ENCODE assay signal across 1 cellular context in genomic region chr2:27494284-27494943, GRCh38.
TF ChIP-seq lines count a peak whose summit lies in the region.

No MANE protein-coding gene starts in this region.

TF ChIP-seq in GM23338, 12 proteins besides CTCF, POLR2A, EP300 and RAD21:
- TF ChIP-seq, protein P1, sequence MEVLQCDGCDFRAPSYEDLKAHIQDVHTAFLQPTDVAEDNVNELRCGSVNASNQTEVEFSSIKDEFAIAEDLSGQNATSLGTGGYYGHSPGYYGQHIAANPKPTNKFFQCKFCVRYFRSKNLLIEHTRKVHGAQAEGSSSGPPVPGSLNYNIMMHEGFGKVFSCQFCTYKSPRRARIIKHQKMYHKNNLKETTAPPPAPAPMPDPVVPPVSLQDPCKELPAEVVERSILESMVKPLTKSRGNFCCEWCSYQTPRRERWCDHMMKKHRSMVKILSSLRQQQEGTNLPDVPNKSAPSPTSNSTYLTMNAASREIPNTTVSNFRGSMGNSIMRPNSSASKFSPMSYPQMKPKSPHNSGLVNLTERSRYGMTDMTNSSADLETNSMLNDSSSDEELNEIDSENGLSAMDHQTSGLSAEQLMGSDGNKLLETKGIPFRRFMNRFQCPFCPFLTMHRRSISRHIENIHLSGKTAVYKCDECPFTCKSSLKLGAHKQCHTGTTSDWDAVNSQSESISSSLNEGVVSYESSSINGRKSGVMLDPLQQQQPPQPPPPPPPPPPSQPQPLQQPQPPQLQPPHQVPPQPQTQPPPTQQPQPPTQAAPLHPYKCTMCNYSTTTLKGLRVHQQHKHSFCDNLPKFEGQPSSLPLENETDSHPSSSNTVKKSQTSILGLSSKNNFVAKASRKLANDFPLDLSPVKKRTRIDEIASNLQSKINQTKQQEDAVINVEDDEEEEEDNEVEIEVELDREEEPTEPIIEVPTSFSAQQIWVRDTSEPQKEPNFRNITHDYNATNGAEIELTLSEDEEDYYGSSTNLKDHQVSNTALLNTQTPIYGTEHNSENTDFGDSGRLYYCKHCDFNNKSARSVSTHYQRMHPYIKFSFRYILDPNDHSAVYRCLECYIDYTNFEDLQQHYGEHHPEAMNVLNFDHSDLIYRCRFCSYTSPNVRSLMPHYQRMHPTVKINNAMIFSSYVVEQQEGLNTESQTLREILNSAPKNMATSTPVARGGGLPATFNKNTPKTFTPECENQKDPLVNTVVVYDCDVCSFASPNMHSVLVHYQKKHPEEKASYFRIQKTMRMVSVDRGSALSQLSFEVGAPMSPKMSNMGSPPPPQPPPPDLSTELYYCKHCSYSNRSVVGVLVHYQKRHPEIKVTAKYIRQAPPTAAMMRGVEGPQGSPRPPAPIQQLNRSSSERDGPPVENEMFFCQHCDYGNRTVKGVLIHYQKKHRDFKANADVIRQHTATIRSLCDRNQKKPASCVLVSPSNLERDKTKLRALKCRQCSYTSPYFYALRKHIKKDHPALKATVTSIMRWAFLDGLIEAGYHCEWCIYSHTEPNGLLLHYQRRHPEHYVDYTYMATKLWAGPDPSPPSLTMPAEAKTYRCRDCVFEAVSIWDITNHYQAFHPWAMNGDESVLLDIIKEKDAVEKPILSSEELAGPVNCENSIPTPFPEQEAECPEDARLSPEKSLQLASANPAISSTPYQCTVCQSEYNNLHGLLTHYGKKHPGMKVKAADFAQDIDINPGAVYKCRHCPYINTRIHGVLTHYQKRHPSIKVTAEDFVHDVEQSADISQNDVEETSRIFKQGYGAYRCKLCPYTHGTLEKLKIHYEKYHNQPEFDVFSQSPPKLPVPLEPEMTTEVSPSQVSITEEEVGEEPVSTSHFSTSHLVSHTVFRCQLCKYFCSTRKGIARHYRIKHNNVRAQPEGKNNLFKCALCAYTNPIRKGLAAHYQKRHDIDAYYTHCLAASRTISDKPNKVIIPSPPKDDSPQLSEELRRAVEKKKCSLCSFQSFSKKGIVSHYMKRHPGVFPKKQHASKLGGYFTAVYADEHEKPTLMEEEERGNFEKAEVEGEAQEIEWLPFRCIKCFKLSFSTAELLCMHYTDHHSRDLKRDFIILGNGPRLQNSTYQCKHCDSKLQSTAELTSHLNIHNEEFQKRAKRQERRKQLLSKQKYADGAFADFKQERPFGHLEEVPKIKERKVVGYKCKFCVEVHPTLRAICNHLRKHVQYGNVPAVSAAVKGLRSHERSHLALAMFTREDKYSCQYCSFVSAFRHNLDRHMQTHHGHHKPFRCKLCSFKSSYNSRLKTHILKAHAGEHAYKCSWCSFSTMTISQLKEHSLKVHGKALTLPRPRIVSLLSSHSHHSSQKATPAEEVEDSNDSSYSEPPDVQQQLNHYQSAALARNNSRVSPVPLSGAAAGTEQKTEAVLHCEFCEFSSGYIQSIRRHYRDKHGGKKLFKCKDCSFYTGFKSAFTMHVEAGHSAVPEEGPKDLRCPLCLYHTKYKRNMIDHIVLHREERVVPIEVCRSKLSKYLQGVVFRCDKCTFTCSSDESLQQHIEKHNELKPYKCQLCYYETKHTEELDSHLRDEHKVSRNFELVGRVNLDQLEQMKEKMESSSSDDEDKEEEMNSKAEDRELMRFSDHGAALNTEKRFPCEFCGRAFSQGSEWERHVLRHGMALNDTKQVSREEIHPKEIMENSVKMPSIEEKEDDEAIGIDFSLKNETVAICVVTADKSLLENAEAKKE (CRISPR knock-in tag; IDR thresholded peaks at IDR 0.05), result no peak
- TF ChIP-seq POLR2AphosphoS5 (IDR thresholded peaks at IDR 0.05; ENCODE audit: low read depth), result no peak
- TF ChIP-seq EZH2phosphoT487 (IDR thresholded peaks at IDR 0.05; ENCODE audit: unreplicated experiment), result no peak
- no peak for TF ChIP-seq STAT1 (IDR thresholded peaks at IDR 0.05; ENCODE audit: unreplicated experiment)
- no peak for TF ChIP-seq ETS1 (IDR thresholded peaks at IDR 0.05)
- no peak for TF ChIP-seq ZNF331 (CRISPR knock-in tag; IDR thresholded peaks at IDR 0.05; ENCODE audit: low read depth)
- TF ChIP-seq JUNB (IDR thresholded peaks at IDR 0.05; ENCODE audit: unreplicated experiment), result no peak
- no peak for TF ChIP-seq EZH2 (IDR thresholded peaks at IDR 0.05; ENCODE audit: low read depth, unreplicated experiment)
- TF ChIP-seq NANOG (IDR thresholded peaks at IDR 0.05; ENCODE audit: borderline replicate concordance), result no peak
- TF ChIP-seq CREB1 (CRISPR knock-in tag; IDR thresholded peaks at IDR 0.05; ENCODE audit: low read depth), result no peak
